Comparison of ENCODE assay signal across 16 cellular contexts in genomic region chr10:52961298-52961697, GRCh38.
"Had no signal": no experiment of that assay in that cellular context is flagged by ENCODE, and none has a peak within 500 bp of the region (broad histone marks: within the 10 kb centered on the region; RNA-seq: fewer than 3 reads in every experiment).

No MANE protein-coding gene starts in this region.

- H3K9me3 Mint-ChIP-seq: brain; T-helper 2 cell treated with Interferon-gamma antibody and Interleukin-4, amounts not matched to agents 5 μg/mL and 100 μg/mL, for 36 hours had no signal

- ATAC-seq: left cardiac atrium had no signal

- H3K36me3 ChIP-seq: thyroid gland, vagina had no signal

- H3K27ac ChIP-seq: epithelial cell of prostate, skin epidermis, thyroid gland, vagina had no signal

- H3K4me3 Mint-ChIP-seq: activated naive CD8-positive, alpha-beta T cell; activated T-cell treated with anti-CD3 and anti-CD28 coated beads, Interleukin-2, amount 50 U/mL, for 24 hours; brain; T-helper 2 cell treated with Interferon-gamma antibody and Interleukin-4, amounts not matched to agents 5 μg/mL and 100 μg/mL, for 36 hours had no signal

- H3K27me3 ChIP-seq: thyroid gland, vagina had no signal

- H3K36me3 Mint-ChIP-seq: activated naive CD8-positive, alpha-beta T cell; brain had no signal

- H3K27ac Mint-ChIP-seq: activated naive CD8-positive, alpha-beta T cell; activated T-cell treated with anti-CD3 and anti-CD28 coated beads, Interleukin-2, amount 50 U/mL, for 24 hours; brain; T-helper 2 cell treated with Interferon-gamma antibody and Interleukin-4, amounts not matched to agents 5 μg/mL and 100 μg/mL, for 36 hours had no signal

- DNase-seq: activated CD4-positive, alpha-beta T cell treated with anti-CD3 and anti-CD28 coated beads, Interleukin-2, amount 50 U/mL, for 4 hours; activated CD4-positive, CD25-positive, alpha-beta regulatory T cell treated with anti-CD3 and anti-CD28 coated beads, Interleukin-2, amount 50 U/mL, for 72 hours; activated gamma-delta T cell; activated T-cell treated with anti-CD3 and anti-CD28 coated beads, Interleukin-2, amount 50 U/mL, for 24 hours; amygdala; effector memory CD4-positive, alpha-beta T cell; hippocampal formation; left cardiac atrium; retina; thyroid gland had no signal

- H3K27me3 Mint-ChIP-seq: activated naive CD8-positive, alpha-beta T cell; activated T-cell treated with anti-CD3 and anti-CD28 coated beads, Interleukin-2, amount 50 U/mL, for 24 hours had no signal

- H3K4me3 ChIP-seq: skin epidermis, thyroid gland, vagina had no signal

- H3K9me3 ChIP-seq: thyroid gland, vagina had no signal

- H3K4me1 ChIP-seq: thyroid gland, vagina had no signal
